ENCODE assay signal across 1 cellular context in genomic region chr2:85436836-85437487, GRCh38.
A peak's percentile ranks its signal among the peaks of the same experiment; 100 is the strongest.
TF ChIP-seq lines count a peak whose summit lies in the region.

No MANE protein-coding gene starts in this region.

TF ChIP-seq in HEK293, 187 proteins besides CTCF, POLR2A, EP300 and RAD21 (continued from another document):
- TF ChIP-seq TRIM28 (IDR thresholded peaks at IDR 0.05; ENCODE audit: borderline replicate concordance, low read length) (no peak), ZNF558 (tag by site-specific recombination; IDR thresholded peaks at IDR 0.05) (no peak), ZNF449 (tag by site-specific recombination; IDR thresholded peaks at IDR 0.05) (no peak), ZSCAN18 (tag by site-specific recombination; IDR thresholded peaks at IDR 0.05) (no peak), ZBTB6 (tag by site-specific recombination; IDR thresholded peaks at IDR 0.05) (0 out of 2 replicates have a peak, but pooled peaks have one; percentile 5), ZNF37A (tag by site-specific recombination; IDR thresholded peaks at IDR 0.05) (no peak), ZNF335 (tag by site-specific recombination; conservative IDR thresholded peaks at IDR 0.05) (peak; percentile 62), ZSCAN16 (tag by site-specific recombination; IDR thresholded peaks at IDR 0.05) (no peak), ZBTB17 (tag by site-specific recombination; IDR thresholded peaks at IDR 0.05) (peak; percentile 48; the same call in 1 of the 2 replicates), ZNF514 (tag by site-specific recombination; IDR thresholded peaks at IDR 0.05) (no peak), ZNF785 (tag by site-specific recombination; IDR thresholded peaks at IDR 0.05) (no peak), ZNF416 (tag by site-specific recombination; IDR thresholded peaks at IDR 0.05) (no peak), PATZ1 (tag by site-specific recombination; IDR thresholded peaks at IDR 0.05) (0 out of 2 replicates have a peak, but pooled peaks have one; percentile 7)
